ENCODE assay signal across 19 cellular contexts in genomic region chr11:102223859-102224258, GRCh38.
DNase-seq lines count a peak whose midpoint lies in the region; ATAC-seq and TF ChIP-seq lines count a peak whose summit lies in the region.
"Had no signal": no experiment of that assay in that cellular context is flagged by ENCODE, and none has a peak within 500 bp of the region (broad histone marks: within the 10 kb centered on the region; RNA-seq: fewer than 3 reads in every experiment).

No MANE protein-coding gene starts in this region.

- H2BK15ac ChIP-seq in IMR-90 (ENCODE audit: low read depth, low read length), result no peak overlapping the region

- TF ChIP-seq CTCF in IMR-90 (conservative IDR thresholded peaks at IDR 0.05; ENCODE audit: low read depth, low read length) (no peak), WTC11 (IDR thresholded peaks at IDR 0.05) (no peak), fibroblast of pulmonary artery (IDR thresholded peaks at IDR 0.05; ENCODE audit: low read length, missing control alignments) (no peak), mucosa of descending colon (IDR thresholded peaks at IDR 0.05) (no peak)

- H2BK5ac ChIP-seq in IMR-90 (ENCODE audit: low read depth, low read length, poor library complexity, severe bottlenecking), result peak overlapping the region; percentile 57

- no peaks in the 10 kb centered on the region for H3K9me3 Mint-ChIP-seq in WTC11
- H3K9me3 Mint-ChIP-seq: activated naive CD4-positive, alpha-beta T cell treated with anti-CD3 and anti-CD28 coated beads for 36 hours; T-helper 1 cell treated with Interleukin-12 subunit alpha and Interleukin-12 subunit beta and Interleukin-4 antibody, amounts not matched to agents 30 μg/mL and 1 μg/mL, for 36 hours had no signal

- H3K4me2 ChIP-seq in IMR-90 (ENCODE audit: low read depth, low read length), result no peak overlapping the region; the same call in 1 of the 2 replicates

- H3K4me1 Mint-ChIP-seq in WTC11, result peaks cover 30% of the 10 kb centered on the region
- H3K4me1 Mint-ChIP-seq: CD14-positive monocyte had no signal

- peaks cover 30 to 52% of the 10 kb centered on the region in 2 experiments for H3K79me1 ChIP-seq in IMR-90 (ENCODE audit: low read depth in 1 of 2, low read length in 2 of 2)

- 0 out of 4 replicates have a peak overlapping the region, but pooled peaks of 1 of the 2 experiments have one; percentile 1 for H4K8ac ChIP-seq in IMR-90 (ENCODE audit: low read depth in 2 of 2, low read length in 2 of 2)

- DNase-seq in IMR-90 (peak; percentile 42), WTC11 (ENCODE audit: low spot score) (no peak), fibroblast of pulmonary artery (ENCODE audit: low read depth) (peak; percentile 58), mucosa of descending colon (no peak), NCI-H2081 (lab: John Stamatoyannopoulos, UW) (no peak)
- DNase-seq: activated naive CD4-positive, alpha-beta T cell treated with anti-CD3 and anti-CD28 coated beads for 36 hours; DMS79; hypothalamus; NCI-H146; NCI-H524; RPMI8226; stomach had no signal

- H3K4me3 ChIP-seq in IMR-90 (ENCODE audit: insufficient read depth, low read depth, low read length) (no peak overlapping the region), fibroblast of pulmonary artery (replicated peaks; ENCODE audit: low read depth, low read length) (no peak overlapping the region), skin epidermis (no peak overlapping the region), mucosa of descending colon (no peak overlapping the region)
- H3K4me3 ChIP-seq: stomach had no signal

- H3K9me3 ChIP-seq in IMR-90 (ENCODE audit: control insufficient read depth, insufficient read depth, low read length), result no peaks in the 10 kb centered on the region
- H3K9me3 ChIP-seq in mucosa of descending colon, result no peaks in the 10 kb centered on the region
- H3K9me3 ChIP-seq: stomach had no signal

- no peak overlapping the region for H2AFZ ChIP-seq in IMR-90 (replicated peaks; ENCODE audit: low read length, poor library complexity)

- H3K36me3 ChIP-seq in IMR-90 (ENCODE audit: control insufficient read depth, insufficient read depth, low read length), result peaks cover 31% of the 10 kb centered on the region
- H3K36me3 ChIP-seq in mucosa of descending colon (ENCODE audit: low read depth), result no peaks in the 10 kb centered on the region

- POLR2A ChIA-PET in IMR-90 (lab: Charles Lee; ENCODE audit: unreplicated experiment), result interaction anchor here (0.5 kb wide), 1 partner anchor 12 kb away, joined by 3 read pairs; no protein-coding TSS in a partner anchor
- POLR2A ChIA-PET in WTC11 (lab: Charles Lee), result no interaction called here

- H3K14ac ChIP-seq in IMR-90 (replicated peaks; ENCODE audit: low read depth, low read length), result peak overlapping the region; percentile 12; the same call in 1 of the 2 replicates

- in situ Hi-C loops in IMR-90 (cut with MboI; ENCODE audit: low sequenced_read_pairs), result no loop called here

- no peak for TF ChIP-seq RAD21 in IMR-90 (IDR thresholded peaks at IDR 0.05; ENCODE audit: low read length)

- H3K56ac ChIP-seq in IMR-90 (ENCODE audit: extremely low read depth, insufficient read depth, low read length), result no peak overlapping the region

- no peak overlapping the region for H3K9ac ChIP-seq in IMR-90 (ENCODE audit: low read depth, low read length)

- peak overlapping the region; percentile 56 for H3K27ac Mint-ChIP-seq in WTC11
- H3K27ac Mint-ChIP-seq: activated naive CD4-positive, alpha-beta T cell treated with anti-CD3 and anti-CD28 coated beads for 36 hours; CD14-positive monocyte; T-helper 1 cell treated with Interleukin-12 subunit alpha and Interleukin-12 subunit beta and Interleukin-4 antibody, amounts not matched to agents 30 μg/mL and 1 μg/mL, for 36 hours had no signal

- peak overlapping the region; percentile 26; the same call in 1 of the 2 replicates for H3K18ac ChIP-seq in IMR-90 (ENCODE audit: low read depth, low read length)

- WGBS in IMR-90 (ENCODE audit: extremely low coverage in 2 of 2, insufficient read length in 1 of 2), 2 experiments, result no CpG with 5 or more reads among the region's 2 CpGs

- H2BK20ac ChIP-seq in IMR-90 (ENCODE audit: low read depth, low read length), result peak overlapping the region; percentile 32; the same call in 1 of the 2 replicates

- H3K36me3 Mint-ChIP-seq in WTC11, result peaks cover 29% of the 10 kb centered on the region
- H3K36me3 Mint-ChIP-seq: CD14-positive monocyte had no signal

- H4K91ac ChIP-seq in IMR-90 (ENCODE audit: insufficient read depth, low read depth, low read length), result no peak overlapping the region

- CTCF ChIA-PET in IMR-90 (lab: Yijun Ruan, JAX), result interaction anchor here (0.7 kb wide), 1 partner anchor 12 kb away, joined by 3 read pairs; no protein-coding TSS in a partner anchor
- CTCF ChIA-PET in WTC11 (lab: Charles Lee), result no interaction called here

- H3K27ac ChIP-seq in IMR-90 (ENCODE audit: insufficient read depth, low read length), result peak overlapping the region; percentile 3; the same call in 1 of the 2 replicates
- H3K27ac ChIP-seq in skin epidermis, result peak overlapping the region in 18 of 21 experiments; percentile 1 to 83 (median 58)
- H3K27ac ChIP-seq: HL-60 had no signal

- no peak overlapping the region for H3K4ac ChIP-seq in IMR-90 (ENCODE audit: low read depth, low read length)

- H3K27me3 ChIP-seq in IMR-90 (ENCODE audit: control insufficient read depth, insufficient read depth, low read length), result no peaks in the 10 kb centered on the region
- H3K27me3 ChIP-seq: stomach had no signal

- no peak for TF ChIP-seq POLR2A in IMR-90 (IDR thresholded peaks at IDR 0.05; ENCODE audit: low read depth, low read length)

- peaks cover 23% of the 10 kb centered on the region for H3K4me1 ChIP-seq in IMR-90 (ENCODE audit: control insufficient read depth, insufficient read depth, low read length)
- no peaks in the 10 kb centered on the region for H3K4me1 ChIP-seq in mucosa of descending colon (ENCODE audit: low read depth)

- BruUV-seq in IMR-90 (replicated peaks; lab: Mats Ljungman, UMichigan), result no TSS peak

- H4K5ac ChIP-seq in IMR-90 (ENCODE audit: low read depth, low read length), result peak overlapping the region; percentile 38; the same call in 1 of the 2 replicates

- H2AK9ac ChIP-seq in IMR-90 (replicated peaks; ENCODE audit: low read depth, low read length, poor library complexity), result no peak overlapping the region

- peaks cover 16% of the 10 kb centered on the region for H4K20me1 ChIP-seq in IMR-90 (ENCODE audit: insufficient read depth, low read length)

- ATAC-seq in IMR-90 (ENCODE audit: low read depth) (no peak), WTC11 (no peak), mucosa of descending colon (no peak), GM19023 (IDR thresholded peaks at IDR 0.05; ENCODE audit: unreplicated experiment) (no peak), GM18873 (IDR thresholded peaks at IDR 0.05; ENCODE audit: low FRiP score, unreplicated experiment) (no peak)
- ATAC-seq: activated CD4-positive, CD25-positive, alpha-beta regulatory T cell treated with anti-CD3 and anti-CD28 coated beads, Interleukin-2, amount 50 U/mL, for 24 hours had no signal

- H2BK120ac ChIP-seq in IMR-90 (ENCODE audit: low read depth, low read length), result no peak overlapping the region

- intact Hi-C loops in IMR-90 (cut with micrococcal nuclease), result loop anchor here (10.0 kb wide), 1 partner anchor 359 kb away; no protein-coding TSS in a partner anchor
- intact Hi-C loops in mucosa of descending colon (cut with DNase I, micrococcal nuclease), result no loop called here

- H3K4me3 Mint-ChIP-seq in WTC11, result no peak overlapping the region
- H3K4me3 Mint-ChIP-seq: activated naive CD4-positive, alpha-beta T cell treated with anti-CD3 and anti-CD28 coated beads for 36 hours; CD14-positive monocyte; T-helper 1 cell treated with Interleukin-12 subunit alpha and Interleukin-12 subunit beta and Interleukin-4 antibody, amounts not matched to agents 30 μg/mL and 1 μg/mL, for 36 hours had no signal

- peak overlapping the region; percentile 2; the same call in 1 of the 2 replicates for H3K23ac ChIP-seq in IMR-90 (ENCODE audit: low read depth, low read length)

- no peaks in the 10 kb centered on the region for H3K27me3 Mint-ChIP-seq in WTC11 (ENCODE audit: low read depth)

- dilution Hi-C loops in IMR-90 (cut with HindIII; ENCODE audit: low sequenced_read_pairs, unreplicated experiment), result no loop called here

- peaks cover 10% of the 10 kb centered on the region for H3K9me1 ChIP-seq in IMR-90 (ENCODE audit: insufficient read depth, low read length)

- no peak overlapping the region for H2AK5ac ChIP-seq in IMR-90 (ENCODE audit: low read depth, low read length)

TF ChIP-seq in IMR-90, 13 proteins besides CTCF, POLR2A, EP300 and RAD21:
- TF ChIP-seq MAFK (IDR thresholded peaks at IDR 0.05; ENCODE audit: low read depth, low read length) (no peak), CEBPB (IDR thresholded peaks at IDR 0.05; ENCODE audit: low read depth, low read length) (peak; percentile 28; the same call in 1 of the 2 replicates)

TF ChIP-seq in WTC11, 78 proteins besides CTCF, POLR2A, EP300 and RAD21 (continues in another document):
- TF ChIP-seq SMAD3 (CRISPR knock-in tag; IDR thresholded peaks at IDR 0.05; ENCODE audit: borderline replicate concordance) (no peak), ZNF425 (CRISPR knock-in tag; conservative IDR thresholded peaks at IDR 0.05) (no peak), NFATC4 (CRISPR knock-in tag; IDR thresholded peaks at IDR 0.05) (no peak), MAX (CRISPR knock-in tag; IDR thresholded peaks at IDR 0.05) (no peak), GRHL2 (CRISPR knock-in tag; IDR thresholded peaks at IDR 0.05; ENCODE audit: insufficient replicate concordance, severe bottlenecking) (no peak), FOXK1 (CRISPR knock-in tag; IDR thresholded peaks at IDR 0.05) (no peak)

Comparison
In these comparisons a context has a peak if more than half of its experiments do, and no peak if none do; other contexts are left out.
1. DNase-seq: peak in IMR-90 (single experiment) and fibroblast of pulmonary artery (single experiment); none in WTC11 (single experiment), mucosa of descending colon (0 of 3) and NCI-H2081 (0 of 2).